ENCODE assay signal across 20 cellular contexts in the genomic region with DNA sequence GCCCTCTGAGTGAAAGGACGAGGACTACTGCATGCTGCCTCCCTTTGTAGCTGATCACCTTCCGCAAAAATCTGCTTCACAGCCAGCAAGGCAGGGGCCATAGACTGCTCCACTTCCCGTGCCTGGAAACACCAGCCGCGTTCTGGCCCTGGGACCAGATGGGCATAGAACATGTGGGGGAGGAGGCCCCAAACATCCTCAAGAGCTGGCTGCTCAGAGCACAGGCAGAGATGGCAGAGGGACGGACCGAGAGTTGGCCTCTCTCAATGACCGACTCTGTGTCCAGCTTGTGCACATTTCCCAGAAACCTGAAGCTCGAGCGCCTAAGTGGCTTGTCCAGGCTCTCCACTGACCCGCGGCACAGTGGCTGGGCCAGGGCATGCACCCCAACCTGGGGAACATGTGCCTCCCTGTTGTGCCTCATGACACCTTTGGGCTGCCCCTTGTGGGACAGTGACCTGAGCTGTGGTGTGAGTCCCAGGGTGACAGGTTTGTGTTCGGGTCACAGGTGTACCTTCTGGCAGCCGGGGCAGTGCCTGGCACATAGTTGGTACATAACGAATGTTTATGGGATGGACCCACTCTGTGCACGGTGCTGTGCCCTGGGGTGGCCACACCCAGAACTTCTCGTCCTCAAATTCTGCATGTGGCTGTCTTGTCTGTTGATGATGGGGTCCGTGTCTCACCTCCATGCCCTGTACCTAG. TPM values are rescaled to one million over a fixed set of nuclear protein-coding genes. Genes with fewer than 3 reads are reported as not detected.
DNase-seq lines count a peak whose midpoint lies in the region; ATAC-seq, FAIRE-seq and TF ChIP-seq lines count a peak whose summit lies in the region.
"Had no signal": no experiment of that assay in that cellular context is flagged by ENCODE, and none has a peak within 500 bp of the region (broad histone marks: within the 10 kb centered on the region; RNA-seq: fewer than 3 reads in every experiment).

No MANE protein-coding gene starts in this region.

- H3K4ac ChIP-seq in neuronal stem cell (ENCODE audit: low read length): no peak overlapping the region

- CTCF ChIA-PET in HepG2 (lab: Yijun Ruan, JAX; ENCODE audit: low intra/inter-chr PET ratio, low total read pairs): no interaction called here

- H3K79me2 ChIP-seq in HepG2 (ENCODE audit: insufficient read depth, low read length): no peaks in the 10 kb centered on the region

- H2BK12ac ChIP-seq in neuronal stem cell (ENCODE audit: low read length): no peak overlapping the region

- H2BK5ac ChIP-seq in neuronal stem cell (ENCODE audit: low read length): no peak overlapping the region

- H3K79me1 ChIP-seq in neuronal stem cell (ENCODE audit: low read depth, low read length): no peaks in the 10 kb centered on the region

- peak overlapping the region; percentile 44 for H3K18ac ChIP-seq in neuronal stem cell (ENCODE audit: low read length)

- peaks cover 10% of the 10 kb centered on the region for H3K27me3 Mint-ChIP-seq in chondrocyte (ENCODE audit: low read depth)
- H3K27me3 Mint-ChIP-seq: CD4-positive, alpha-beta T cell had no signal

- WGBS in HepG2 (ENCODE audit: low lambda C conversion rate): 20% methylated on average over 12 of the region's 18 CpGs
- whole genome bisulfite sequencing in right lobe of liver (ENCODE audit: insufficient coverage, low coverage, low lambda C conversion rate, missing lambda C conversion rate): no CpG with 5 or more reads among the region's 18 CpGs
- WGBS in neuronal stem cell (ENCODE audit: extremely low coverage in 2 of 2, insufficient read length in 2 of 2, insufficient replicate concordance in 1 of 2), 2 donors: no CpG with 5 or more reads among the region's 18 CpGs

- H3K36me3 ChIP-seq in HepG2 (replicated peaks in 1 of 2; ENCODE audit: control insufficient read depth in 1 of 2, insufficient read depth in 2 of 2, low read length in 2 of 2): no peaks in the 10 kb centered on the region
- no peaks in the 10 kb centered on the region for H3K36me3 ChIP-seq in right lobe of liver
- no peaks in the 10 kb centered on the region for H3K36me3 ChIP-seq in neuronal stem cell (replicated peaks in 1 of 2; ENCODE audit: control insufficient read depth in 2 of 2, insufficient read depth in 2 of 2, low read length in 2 of 2)
- H3K36me3 ChIP-seq: BE2C, Peyer's patch had no signal

- H4K91ac ChIP-seq in neuronal stem cell (ENCODE audit: low read depth, low read length, poor library complexity): no peak overlapping the region

- no peak overlapping the region for H2BK120ac ChIP-seq in neuronal stem cell (ENCODE audit: low read depth, low read length)

- H3K4me1 ChIP-seq in HepG2 (ENCODE audit: insufficient read depth, low read length): no peaks in the 10 kb centered on the region
- H3K4me1 ChIP-seq in right lobe of liver: no peaks in the 10 kb centered on the region
- H3K4me1 ChIP-seq in neuronal stem cell (ENCODE audit: control insufficient read depth in 2 of 2, insufficient read depth in 1 of 2, low read depth in 1 of 2, low read length in 2 of 2): peaks cover 3 to 4% of the 10 kb centered on the region in 2 donors
- H3K4me1 ChIP-seq: A549, BE2C, Peyer's patch had no signal

- no peaks in the 10 kb centered on the region for H3K4me1 Mint-ChIP-seq in chondrocyte (ENCODE audit: low read depth)

- no peak overlapping the region for H3K9ac ChIP-seq in HepG2 (ENCODE audit: insufficient read depth, low read depth, low read length)
- H3K9ac ChIP-seq in neuronal stem cell (ENCODE audit: low read depth, low read length, poor library complexity): peak overlapping the region; percentile 6
- H3K9ac ChIP-seq: GM23248 had no signal

- no peak overlapping the region for H3K4me3 ChIP-seq in HepG2 (replicated peaks in 1 of 3; ENCODE audit: insufficient read depth in 1 of 3, low read depth in 2 of 3, low read length in 3 of 3)
- no peak overlapping the region for H3K4me3 ChIP-seq in right lobe of liver
- H3K4me3 ChIP-seq in neuronal stem cell (ENCODE audit: low read length in 2 of 2): no peak overlapping the region
- H3K4me3 ChIP-seq: A549, GM12878, GM23248, Peyer's patch had no signal

- no peaks in the 10 kb centered on the region for H3K36me3 Mint-ChIP-seq in chondrocyte (ENCODE audit: low read depth)

- H2AK5ac ChIP-seq in neuronal stem cell (ENCODE audit: low read depth, low read length): peak overlapping the region; percentile 72

- H4K8ac ChIP-seq in neuronal stem cell (ENCODE audit: low read depth, low read length): peak overlapping the region; percentile 20

- no peak overlapping the region for H2AFZ ChIP-seq in HepG2 (ENCODE audit: low read length)
- H2AFZ ChIP-seq in neuronal stem cell (ENCODE audit: low read length): no peak overlapping the region
- H2AFZ ChIP-seq: GM23248 had no signal

- H3K23ac ChIP-seq in neuronal stem cell (ENCODE audit: low read depth, low read length, poor library complexity): peak overlapping the region; percentile 34

- peak overlapping the region; percentile 2 for H2BK15ac ChIP-seq in neuronal stem cell (ENCODE audit: low read length)

- peaks cover 21 to 88% of the 10 kb centered on the region in 2 experiments for H3K27me3 ChIP-seq in HepG2 (ENCODE audit: control insufficient read depth in 1 of 2, insufficient read depth in 2 of 2, low read length in 2 of 2)
- no peaks in the 10 kb centered on the region for H3K27me3 ChIP-seq in right lobe of liver
- peaks cover 0 to 9% (median 2%) of the 10 kb centered on the region in 3 experiments for H3K27me3 ChIP-seq in neuronal stem cell (ENCODE audit: control insufficient read depth in 3 of 3, insufficient read depth in 3 of 3, low read depth in 1 of 3, low read length in 3 of 3)
- H3K27me3 ChIP-seq: BE2C, Peyer's patch had no signal

- ATAC-seq in HepG2: no peak
- ATAC-seq in right lobe of liver: no peak
- ATAC-seq: A549, GM12878 had no signal

- H3K9me3 ChIP-seq in HepG2 (ENCODE audit: low read length) (no peaks in the 10 kb centered on the region), right lobe of liver (no peaks in the 10 kb centered on the region), neuronal stem cell (replicated peaks in 1 of 2; ENCODE audit: control insufficient read depth in 2 of 2, insufficient read depth in 1 of 2, low read depth in 1 of 2, low read length in 2 of 2) (no peaks in the 10 kb centered on the region)
- H3K9me3 ChIP-seq: A549, BE2C, Peyer's patch had no signal

- no peak for TF ChIP-seq CTCF in HepG2 (CRISPR knock-in tag; IDR thresholded peaks at IDR 0.05)
- no peak for TF ChIP-seq CTCF in right lobe of liver (IDR thresholded peaks at IDR 0.05)
- no peak for TF ChIP-seq CTCF in chondrocyte (IDR thresholded peaks at IDR 0.05)

- H3K4me3 Mint-ChIP-seq in chondrocyte (ENCODE audit: unreplicated experiment): no peak overlapping the region
- H3K4me3 Mint-ChIP-seq: CD4-positive, alpha-beta T cell had no signal

- no peak for FAIRE-seq in HepG2 (lab: Jason Lieb, UNC)
- FAIRE-seq: A549, GM12878 had no signal

- TF ChIP-seq POLR2A in HepG2 (IDR thresholded peaks at IDR 0.05; ENCODE audit: insufficient read depth in 1 of 2, low read depth in 2 of 2, low read length in 2 of 2): no peak
- no peak for TF ChIP-seq POLR2A in right lobe of liver (IDR thresholded peaks at IDR 0.05)

- POLR2A ChIA-PET in HepG2 (lab: Yijun Ruan, JAX): no interaction called here

- H3K27ac Mint-ChIP-seq in chondrocyte (ENCODE audit: unreplicated experiment): no peak overlapping the region
- H3K27ac Mint-ChIP-seq: CD4-positive, alpha-beta T cell had no signal

- DNase-seq in HepG2 (ENCODE audit: low spot score) (no peak), right lobe of liver (no peak), chondrocyte (ENCODE audit: low spot score) (peak; percentile 81), neuronal stem cell (ENCODE audit: low spot score) (no peak), NCI-H1105 treated with DMSO at 0.1 percent for 48 hours (lab: John Stamatoyannopoulos, UW) (no peak)
- DNase-seq in activated CD4-positive, alpha-beta T cell treated with anti-CD3 and anti-CD28 coated beads, Interleukin-2, amount 50 U/mL, for 4 hours: no peak
- no peak for DNase-seq in activated CD4-positive, alpha-beta T cell treated with anti-CD3 and anti-CD28 coated beads, Interleukin-2, amount 50 U/mL, for 1 hour
- DNase-seq: BE2C; CD4-positive, alpha-beta T cell; COR-L47; DND-41; GM23248; HCEC 1CT; NCI-H446; NCI-H526 had no signal

- H3K4me2 ChIP-seq in HepG2 (ENCODE audit: low read depth, low read length) (no peak overlapping the region), neuronal stem cell (ENCODE audit: insufficient read depth, low read length, poor library complexity, severe bottlenecking) (no peak overlapping the region)
- H3K4me2 ChIP-seq: A549 had no signal

- TF ChIP-seq RAD21 in HepG2 (CRISPR knock-in tag; IDR thresholded peaks at IDR 0.05): no peak

- peaks cover 2% of the 10 kb centered on the region for H3K9me3 Mint-ChIP-seq in chondrocyte (ENCODE audit: low read depth)
- H3K9me3 Mint-ChIP-seq: CD4-positive, alpha-beta T cell had no signal

- in situ Hi-C loops in HepG2 (cut with HindIII; ENCODE audit: extremely low pct_ligation_motif_present, low pct_unique_long_range_greater_than_20kb): no loop called here

- intact Hi-C loops in HepG2 (cut with micrococcal nuclease; ENCODE audit: unreplicated experiment): no loop called here
- intact Hi-C loops in right lobe of liver (cut with DNase I): no loop called here

- TF ChIP-seq EP300 in HepG2 (IDR thresholded peaks at IDR 0.05; ENCODE audit: low read depth in 2 of 2, low read length in 2 of 2): no peak
- no peak for TF ChIP-seq EP300 in HepG2 (CRISPR knock-in tag; IDR thresholded peaks at IDR 0.05; ENCODE audit: borderline replicate concordance)

- no TSS peak for BruUV-seq in HepG2 (replicated peaks; lab: Mats Ljungman, UMichigan)

- peak overlapping the region; percentile 57 for H3K14ac ChIP-seq in neuronal stem cell (ENCODE audit: low read length)

- H4K20me1 ChIP-seq in HepG2 (ENCODE audit: insufficient read depth, low read length): no peaks in the 10 kb centered on the region; the same call in 1 of the 2 replicates

- H3K27ac ChIP-seq in HepG2 (ENCODE audit: extremely low read length, insufficient read depth, low read length): no peak overlapping the region
- no peak overlapping the region for H3K27ac ChIP-seq in right lobe of liver
- H3K27ac ChIP-seq in neuronal stem cell (replicated peaks; ENCODE audit: low read length): no peak overlapping the region
- H3K27ac ChIP-seq: GM23248, HL-60, Peyer's patch had no signal

RNA-seq across cellular contexts. Expression of a gene that starts 9.2 kb away (rescaled TPM):
- total RNA-seq in HepG2 (2016; rRNA removed; fragmentation: Illumina TruSeq; extraction: Trizol) (0.09 and 0.15 TPM in 2 replicates), right lobe of liver (not detected), chondrocyte (not detected in 3 replicates)
- not detected in 2 replicates for total RNA-seq in HepG2 (2016; cell fraction: cytosol; rRNA removed; fragmentation: Illumina TruSeq; extraction: Trizol; ENCODE audit: low read depth)
- total RNA-seq in HepG2 (2016; cell fraction: insoluble cytoplasmic fraction; rRNA removed; fragmentation: Illumina TruSeq; extraction: Trizol): 0.24 TPM in 1 of 2 replicates, not detected in the other
- total RNA-seq in HepG2 (2016; cell fraction: membrane; rRNA removed; fragmentation: Illumina TruSeq; extraction: Trizol): 0.09 and 0.17 TPM in 2 replicates
- total RNA-seq in HepG2 (2016; cell fraction: nucleus; rRNA removed; fragmentation: Illumina TruSeq; extraction: Trizol): 0.22 TPM in 1 of 2 replicates, not detected in the other
- 0.12 and 0.17 TPM in 2 replicates for polyA plus RNA-seq in HepG2 (2011; rRNA removed)
- 0.09 and 0.19 TPM in 2 replicates for polyA plus RNA-seq in HepG2 (2011; cell fraction: cytosol; rRNA removed)
- polyA plus RNA-seq in HepG2 (2011; cell fraction: nucleus; rRNA removed): 0.14 and 0.16 TPM in 2 replicates
- 0.05 TPM in 1 of 2 replicates, not detected in the other for polyA plus RNA-seq in HepG2 (2012)
- polyA plus RNA-seq in HepG2 (2016; cell fraction: cytosol; fragmentation: Illumina TruSeq; extraction: Trizol; ENCODE audit: low read depth): 0.07 and 0.10 TPM in 2 replicates
- polyA plus RNA-seq in HepG2 (2016; cell fraction: insoluble cytoplasmic fraction; fragmentation: Illumina TruSeq; extraction: Trizol; ENCODE audit: low read depth): 0.13 TPM in 2 replicates
- 0.15 and 0.18 TPM in 2 replicates for polyA plus RNA-seq in HepG2 (2016; cell fraction: membrane; fragmentation: Illumina TruSeq; extraction: Trizol; ENCODE audit: low read depth)
- 0.33 and 0.39 TPM in 2 replicates for polyA plus RNA-seq in HepG2 (2016; cell fraction: nucleus; fragmentation: Illumina TruSeq; extraction: Trizol; ENCODE audit: insufficient read depth, low read depth)
- polyA minus RNA-seq in HepG2 (2011; rRNA and poly(A)+ RNA removed; ENCODE audit: low replicate concordance): 0.18 TPM in 1 of 2 replicates, not detected in the other
- polyA minus RNA-seq in HepG2 (2011; cell fraction: cytosol; rRNA and poly(A)+ RNA removed): 0.26 TPM in 1 of 2 replicates, not detected in the other
- not detected in 2 replicates for polyA minus RNA-seq in HepG2 (2011; cell fraction: nucleus; rRNA and poly(A)+ RNA removed)
- polyA plus RNA-seq in neuronal stem cell (2013, experiment 1 of 2): 0.14 TPM
- 0.08 TPM for polyA plus RNA-seq in neuronal stem cell (2013, experiment 2 of 2)
- total RNA-seq: CD4-positive, alpha-beta T cell; GM12878; OCI-LY7 had no signal
- polyA plus RNA-seq: GM12878 had no signal
